In genomic region chr14:72503696-72504368, GRCh38 we compare ENCODE assay signal across 18 cellular contexts.
"Had no signal": no experiment of that assay in that cellular context is flagged by ENCODE, and none has a peak within 500 bp of the region (broad histone marks: within the 10 kb centered on the region; RNA-seq: fewer than 3 reads in every experiment).

No MANE protein-coding gene starts in this region.

- H3K27ac ChIP-seq: coronary artery, epithelial cell of prostate, neutrophil, uterus had no signal

- H3K4me3 Mint-ChIP-seq: immature natural killer cell; naive thymus-derived CD8-positive, alpha-beta T cell had no signal

- H3K4me3 ChIP-seq: coronary artery, lung, mucosa of descending colon, smooth muscle cell, uterus had no signal

- H3K4me1 Mint-ChIP-seq: immature natural killer cell; naive thymus-derived CD8-positive, alpha-beta T cell had no signal

- H3K36me3 Mint-ChIP-seq: immature natural killer cell had no signal

- H3K27ac Mint-ChIP-seq: immature natural killer cell; naive thymus-derived CD8-positive, alpha-beta T cell had no signal

- DNase-seq: activated CD4-positive, alpha-beta T cell treated with anti-CD3 and anti-CD28 coated beads for 48 hours; activated naive CD4-positive, alpha-beta T cell treated with Interleukin-2 at 50 U/mL for 16 hours; central memory CD4-positive, alpha-beta T cell; effector CD8-positive, alpha-beta T cell; glutamatergic neuron; immature natural killer cell; left colon; mucosa of descending colon; naive thymus-derived CD8-positive, alpha-beta T cell; posterior cingulate gyrus; right cardiac atrium; T1000; uterus had no signal
